In the genomic region with DNA sequence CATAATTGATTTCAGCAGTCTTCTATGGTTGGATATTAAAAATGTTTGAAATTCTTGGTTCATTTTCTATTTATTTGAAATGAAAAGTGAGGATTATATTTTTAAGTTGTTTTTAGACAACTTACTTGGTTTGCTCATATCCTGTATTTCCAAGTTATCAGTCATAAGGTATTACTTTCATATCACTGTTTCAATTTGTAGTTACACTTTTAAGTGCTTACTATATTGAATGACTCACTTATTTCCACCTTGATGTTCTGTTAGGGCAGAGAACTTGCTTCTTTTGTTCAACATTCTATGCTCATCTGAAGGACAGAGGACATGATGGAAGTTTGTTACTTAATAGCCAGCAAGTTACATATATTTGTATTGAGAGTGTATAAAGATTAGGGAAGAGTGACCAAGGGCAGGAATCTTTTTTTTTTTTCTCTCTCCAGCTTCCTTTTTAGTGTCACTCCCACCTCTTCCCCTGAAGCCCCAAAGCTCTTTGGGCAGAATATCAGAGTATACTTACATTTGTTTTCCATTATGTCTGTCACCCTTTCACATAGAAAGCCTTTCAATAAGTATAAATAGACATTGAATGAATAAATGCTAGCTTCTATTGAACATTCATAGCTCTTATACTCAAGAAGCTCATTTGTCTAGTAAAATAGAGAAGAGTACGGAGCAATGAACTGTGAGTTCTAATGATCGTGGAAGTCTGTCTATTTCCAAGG, we compare ENCODE assay signal across 11 cellular contexts. TPM values are rescaled to one million over a fixed set of nuclear protein-coding genes. Genes with fewer than 3 reads are reported as not detected.
DNase-seq lines count a peak whose midpoint lies in the region; ATAC-seq and TF ChIP-seq lines count a peak whose summit lies in the region.
"Had no signal": no experiment of that assay in that cellular context is flagged by ENCODE, and none has a peak within 500 bp of the region (broad histone marks: within the 10 kb centered on the region; RNA-seq: fewer than 3 reads in every experiment).

No MANE protein-coding gene starts in this region.

- TF ChIP-seq POLR2A in prostate gland (IDR thresholded peaks at IDR 0.05), result no peak

- no peak overlapping the region for H3K4me3 ChIP-seq in epithelial cell of esophagus (ENCODE audit: low read length)
- no peak overlapping the region for H3K4me3 ChIP-seq in prostate gland
- no peak overlapping the region for H3K4me3 ChIP-seq in right atrium auricular region
- H3K4me3 ChIP-seq in aorta (ENCODE audit: low read length in 2 of 2), result no peak overlapping the region
- H3K4me3 ChIP-seq: esophagus squamous epithelium, SJSA1 had no signal

- DNase-seq in epithelial cell of esophagus (ENCODE audit: low read depth) (peak; percentile 51), prostate gland (ENCODE audit: low spot score) (no peak), right atrium auricular region (ENCODE audit: low spot score) (no peak), aorta (no peak), DMS 273 (lab: John Stamatoyannopoulos, UW; ENCODE audit: unreplicated experiment) (no peak)
- DNase-seq: esophagus squamous epithelium; stimulated activated CD4-positive, alpha-beta T cell treated with anti-CD3 and anti-CD28 coated beads, Interleukin-2, amount 100 ng/mL, for 24 hours had no signal

- no peak overlapping the region for H3K27ac ChIP-seq in prostate gland
- no peak overlapping the region for H3K27ac ChIP-seq in right atrium auricular region
- no peak overlapping the region for H3K27ac ChIP-seq in aorta (ENCODE audit: low read depth in 1 of 2, low read length in 2 of 2)
- H3K27ac ChIP-seq: esophagus squamous epithelium, SJSA1 had no signal

- H3K4me1 ChIP-seq in prostate gland (replicated peaks), result no peaks in the 10 kb centered on the region
- no peaks in the 10 kb centered on the region for H3K4me1 ChIP-seq in right atrium auricular region
- H3K4me1 ChIP-seq in aorta (ENCODE audit: control insufficient read depth in 1 of 2, insufficient read depth in 2 of 2, low read length in 2 of 2), result no peaks in the 10 kb centered on the region
- H3K4me1 ChIP-seq: esophagus squamous epithelium, SJSA1 had no signal

- intact Hi-C loops in prostate gland (cut with DNase I) (no loop called here), aorta (cut with DNase I) (no loop called here)

- peak; percentile 92 for ATAC-seq in GM18873 (IDR thresholded peaks at IDR 0.05; ENCODE audit: low FRiP score, unreplicated experiment)
- ATAC-seq in GM21619 (IDR thresholded peaks at IDR 0.05; ENCODE audit: unreplicated experiment), result peak; percentile 99
- ATAC-seq in HG03439 (IDR thresholded peaks at IDR 0.05; ENCODE audit: unreplicated experiment), result peak; percentile 93
- no peak for ATAC-seq in aorta (ENCODE audit: low FRiP score)

- TF ChIP-seq CTCF in epithelial cell of esophagus (IDR thresholded peaks at IDR 0.05; ENCODE audit: insufficient read depth, low read depth, low read length, missing control alignments) (no peak), prostate gland (IDR thresholded peaks at IDR 0.05) (no peak), right atrium auricular region (IDR thresholded peaks at IDR 0.05) (no peak)

- no peaks in the 10 kb centered on the region for H3K9me3 ChIP-seq in prostate gland
- no peaks in the 10 kb centered on the region for H3K9me3 ChIP-seq in right atrium auricular region
- no peaks in the 10 kb centered on the region for H3K9me3 ChIP-seq in aorta (ENCODE audit: control insufficient read depth, low read length)
- H3K9me3 ChIP-seq: esophagus squamous epithelium, SJSA1 had no signal

- H3K27me3 ChIP-seq in prostate gland (replicated peaks; ENCODE audit: insufficient read depth) (no peaks in the 10 kb centered on the region), right atrium auricular region (no peaks in the 10 kb centered on the region), aorta (ENCODE audit: control insufficient read depth in 1 of 2, insufficient read depth in 2 of 2, low read length in 1 of 2) (no peaks in the 10 kb centered on the region)
- H3K27me3 ChIP-seq: esophagus squamous epithelium, SJSA1 had no signal

- 84% methylated on average over 2 of the region's 2 CpGs for WGBS in prostate gland
- WGBS in aorta, 2 donors, result 94 to 95% methylated on average over 2 of the region's 2 CpGs

- H3K36me3 ChIP-seq in prostate gland, result peaks cover 0 to under 1% of the 10 kb centered on the region in 2 donors
- no peaks in the 10 kb centered on the region for H3K36me3 ChIP-seq in right atrium auricular region
- H3K36me3 ChIP-seq in aorta (ENCODE audit: control insufficient read depth in 1 of 2, insufficient read depth in 2 of 2, low read length in 1 of 2), result peaks cover 0 to 5% of the 10 kb centered on the region in 2 donors

RNA-seq across cellular contexts. Expression of gene PIK3C3, which starts 28.1 kb away (rescaled TPM):
- total RNA-seq in prostate gland (10 to 100 TPM; 42.8 to 48.1 TPM), right atrium auricular region (10 to 100 TPM; 17.9 to 32.2 TPM), aorta (10 to 100 TPM; 63.5 to 63.9 TPM)
- 10 to 100 TPM; 20.0 to 35.5 TPM for polyA plus RNA-seq in aorta
